In the genomic region with DNA sequence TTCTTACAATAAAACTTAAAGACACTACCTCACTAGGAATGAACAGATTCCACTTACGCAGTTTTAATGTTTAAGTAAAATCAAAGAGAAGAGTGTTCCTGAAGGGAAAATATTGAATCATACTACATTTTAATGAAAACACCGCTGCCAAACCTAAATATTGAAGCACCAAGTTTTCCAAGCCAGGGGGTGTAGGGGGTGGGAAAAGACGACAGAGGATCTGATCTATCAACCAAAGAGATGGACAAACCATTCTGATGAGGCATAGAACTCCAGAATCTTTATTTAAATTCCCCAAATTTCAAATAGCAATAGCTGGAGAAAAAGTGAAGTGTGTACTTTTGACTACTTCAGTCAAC, we compare ENCODE assay signal across 8 cellular contexts. TPM values are rescaled to one million over a fixed set of nuclear protein-coding genes. Genes with fewer than 3 reads are reported as not detected.
DNase-seq lines count a peak whose midpoint lies in the region; ATAC-seq and TF ChIP-seq lines count a peak whose summit lies in the region.

No MANE protein-coding gene starts in this region.

- no peaks in the 10 kb centered on the region for H3K27me3 ChIP-seq in Karpas-422 (ENCODE audit: low read length)

- H2AFZ ChIP-seq in Karpas-422 (ENCODE audit: low read length), result no peak overlapping the region

- peak; percentile 13 for DNase-seq in AG08396 (ENCODE audit: low spot score)
- DNase-seq in Karpas-422, result no peak
- DNase-seq in coronary artery (ENCODE audit: low spot score), result no peak
- peak in 1 of 10 donors; percentile 6 for DNase-seq in naive thymus-derived CD8-positive, alpha-beta T cell
- DNase-seq in SHP77 treated with DMSO at 0.1 percent for 48 hours (lab: John Stamatoyannopoulos, UW), result no peak
- DNase-seq in Ammon's horn (ENCODE audit: low spot score), result no peak
- no peak for DNase-seq in NCI-H1048 (lab: John Stamatoyannopoulos, UW)

- H3K9me2 ChIP-seq in Karpas-422 (replicated peaks; ENCODE audit: insufficient read depth, low read length), result no peaks in the 10 kb centered on the region

- H3K27ac Mint-ChIP-seq in naive thymus-derived CD8-positive, alpha-beta T cell, result peak overlapping the region; percentile 91 to 99 (median 96)

- H3K9me3 Mint-ChIP-seq in naive thymus-derived CD8-positive, alpha-beta T cell, result no peaks in the 10 kb centered on the region

- H4K20me1 ChIP-seq in Karpas-422 (ENCODE audit: insufficient read depth, low read depth, low read length), result 0 out of 2 replicates have a peak, but pooled peaks cover 4% of the 10 kb centered on the region

- no peaks in the 10 kb centered on the region for H3K36me3 ChIP-seq in Karpas-422 (ENCODE audit: insufficient read depth, low read length)

- peak overlapping the region; percentile 97 for H3K4me2 ChIP-seq in Karpas-422 (ENCODE audit: low read depth, low read length, poor library complexity, severe bottlenecking)

- POLR2A ChIA-PET in naive thymus-derived CD8-positive, alpha-beta T cell (lab: Charles Lee), result interaction anchor here (0.6 to 9.1 kb wide), 20 partner anchors 8 to 402 kb away, joined by 3 to 269 read pairs (median 4); a partner anchor contains a TSS

- no peaks in the 10 kb centered on the region for H3K9me3 ChIP-seq in Karpas-422 (ENCODE audit: low read length)

- H3K9ac ChIP-seq in Karpas-422 (ENCODE audit: low read length), result peak overlapping the region; percentile 94

- H3K4me3 Mint-ChIP-seq in naive thymus-derived CD8-positive, alpha-beta T cell, result peak overlapping the region; percentile 82 to 99 (median 97)

- no peak for ATAC-seq in naive thymus-derived CD8-positive, alpha-beta T cell
- ATAC-seq in GM19035 (IDR thresholded peaks at IDR 0.05; ENCODE audit: unreplicated experiment), result no peak

- TF ChIP-seq CTCF in coronary artery (IDR thresholded peaks at IDR 0.05), result no peak

- H3K4me3 ChIP-seq in Karpas-422 (ENCODE audit: low read length) (peak overlapping the region; percentile 92), coronary artery (peak overlapping the region; percentile 77)

- peaks cover 22 to 60% (median 52%) of the 10 kb centered on the region in 4 donors for H3K4me1 Mint-ChIP-seq in naive thymus-derived CD8-positive, alpha-beta T cell

- H3K4me1 ChIP-seq in Karpas-422 (ENCODE audit: low read length), result peaks cover 56% of the 10 kb centered on the region

- peaks cover 0 to 30% (median 9%) of the 10 kb centered on the region in 3 donors for H3K36me3 Mint-ChIP-seq in naive thymus-derived CD8-positive, alpha-beta T cell

- H3K27ac ChIP-seq in Karpas-422 (ENCODE audit: low read length) (peak overlapping the region; percentile 95), coronary artery (peak overlapping the region; percentile 95 to 98)

- H3K79me2 ChIP-seq in Karpas-422 (ENCODE audit: low read length), result peaks cover 54% of the 10 kb centered on the region

- H3K27me3 Mint-ChIP-seq in naive thymus-derived CD8-positive, alpha-beta T cell, result no peaks in the 10 kb centered on the region

RNA-seq across cellular contexts. Expression of a gene that starts 1.2 kb away (rescaled TPM):
- 24.4 and 57.3 TPM in 2 replicates for total RNA-seq in Karpas-422 (2014; rRNA removed; shearing (Covaris generic); ENCODE audit: low replicate concordance)
- 100 to 1,000 TPM; 194 to 204 TPM for total RNA-seq in naive thymus-derived CD8-positive, alpha-beta T cell
- 1 to 10 TPM; 4.5 to 8.3 (median 5.8) TPM for polyA plus RNA-seq in naive thymus-derived CD8-positive, alpha-beta T cell

RNA-seq across cellular contexts. Expression of a gene that starts 49.7 kb away (rescaled TPM):
- not detected in 2 replicates for total RNA-seq in Karpas-422 (2014; rRNA removed; shearing (Covaris generic); ENCODE audit: low replicate concordance)
- total RNA-seq in naive thymus-derived CD8-positive, alpha-beta T cell, result under 1 TPM; 0.25 to 0.36 TPM
- polyA plus RNA-seq in naive thymus-derived CD8-positive, alpha-beta T cell, result not detected
